In genomic region chr3:60186359-60186758, GRCh38 we compare ENCODE assay signal across 18 cellular contexts.
DNase-seq lines count a peak whose midpoint lies in the region; ATAC-seq lines count a peak whose summit lies in the region.
"Had no signal": no experiment of that assay in that cellular context is flagged by ENCODE, and none has a peak within 500 bp of the region (broad histone marks: within the 10 kb centered on the region; RNA-seq: fewer than 3 reads in every experiment).

No MANE protein-coding gene starts in this region.

- H3K4me1 ChIP-seq in neuronal stem cell (ENCODE audit: control insufficient read depth in 2 of 2, insufficient read depth in 1 of 2, low read depth in 1 of 2, low read length in 2 of 2): peaks cover 2% of the 10 kb centered on the region in 2 donors

- H3K27ac Mint-ChIP-seq in activated CD4-positive, alpha-beta T cell treated with anti-CD3 and anti-CD28 coated beads, Interleukin-2, amount 10 ng/mL, durations not matched to agents 24 days and 14 days: peak overlapping the region; percentile 70
- no peak overlapping the region for H3K27ac Mint-ChIP-seq in activated CD4-positive, alpha-beta T cell treated with anti-CD3 and anti-CD28 coated beads for 36 hours
- peak overlapping the region; percentile 89 for H3K27ac Mint-ChIP-seq in activated T-cell treated with anti-CD3 and anti-CD28 coated beads, Interleukin-2, amount 50 U/mL, for 72 hours
- no peak overlapping the region for H3K27ac Mint-ChIP-seq in activated T-cell treated with anti-CD3 and anti-CD28 coated beads, Interleukin-2, amount 50 U/mL, for 24 hours
- no peak overlapping the region for H3K27ac Mint-ChIP-seq in activated T-helper 17 cell treated with anti-CD3 and anti-CD28 coated beads, Interleukin-2, amount 50 U/mL, for 72 hours
- H3K27ac Mint-ChIP-seq: CD14-positive monocyte; CD4-positive, alpha-beta memory T cell; HFFc6 had no signal

- no peak for DNase-seq in activated CD4-positive, alpha-beta T cell treated with anti-CD3 and anti-CD28 coated beads, Interleukin-2, amount 10 ng/mL, durations not matched to agents 24 days and 14 days
- no peak for DNase-seq in activated CD4-positive, alpha-beta T cell treated with anti-CD3 and anti-CD28 coated beads for 36 hours
- DNase-seq in activated T-cell treated with anti-CD3 and anti-CD28 coated beads, Interleukin-2, amount 50 U/mL, for 72 hours: no peak
- no peak for DNase-seq in activated T-cell treated with anti-CD3 and anti-CD28 coated beads, Interleukin-2, amount 50 U/mL, for 24 hours
- DNase-seq in HPDE6-E6E7 (ENCODE audit: extremely low spot score): no peak
- DNase-seq in neuronal stem cell (ENCODE audit: low spot score): no peak
- DNase-seq: 8988T; CD4-positive, alpha-beta memory T cell; DMS153; DMS79; GDM1; HFFc6 had no signal

- intact Hi-C loops in activated CD4-positive, alpha-beta T cell treated with anti-CD3 and anti-CD28 coated beads, Interleukin-2, amount 10 ng/mL, durations not matched to agents 24 days and 14 days (cut with micrococcal nuclease): no loop called here
- intact Hi-C loops in activated CD4-positive, alpha-beta T cell treated with anti-CD3 and anti-CD28 coated beads for 36 hours (cut with DNase I, micrococcal nuclease): loop anchor here in 1 of 2 experiments (5.0 kb wide), 1 partner anchor 319 kb away; no protein-coding TSS in a partner anchor

- no peak overlapping the region for H4K91ac ChIP-seq in neuronal stem cell (ENCODE audit: low read depth, low read length, poor library complexity)

- no peak overlapping the region for H2BK120ac ChIP-seq in neuronal stem cell (ENCODE audit: low read depth, low read length)

- H2BK5ac ChIP-seq in neuronal stem cell (ENCODE audit: low read length): no peak overlapping the region

- no peak overlapping the region for H3K4ac ChIP-seq in neuronal stem cell (ENCODE audit: low read length)

- ATAC-seq in activated CD4-positive, alpha-beta T cell treated with anti-CD3 and anti-CD28 coated beads for 36 hours: no peak
- peak in 1 of 2 donors; percentile 66 for ATAC-seq in activated T-cell treated with anti-CD3 and anti-CD28 coated beads, Interleukin-2, amount 50 U/mL, for 72 hours (replicated peaks in 1 of 2)
- ATAC-seq in activated T-helper 17 cell treated with anti-CD3 and anti-CD28 coated beads, Interleukin-2, amount 50 U/mL, for 72 hours (replicated peaks): peak; percentile 35
- ATAC-seq: GM23338, HCT116, HepG2 had no signal

- H3K4me3 Mint-ChIP-seq in activated CD4-positive, alpha-beta T cell treated with anti-CD3 and anti-CD28 coated beads, Interleukin-2, amount 10 ng/mL, durations not matched to agents 24 days and 14 days: no peak overlapping the region
- H3K4me3 Mint-ChIP-seq in activated CD4-positive, alpha-beta T cell treated with anti-CD3 and anti-CD28 coated beads for 36 hours: no peak overlapping the region
- H3K4me3 Mint-ChIP-seq in activated T-cell treated with anti-CD3 and anti-CD28 coated beads, Interleukin-2, amount 50 U/mL, for 72 hours: peak overlapping the region in 1 of 2 donors; percentile 73
- no peak overlapping the region for H3K4me3 Mint-ChIP-seq in activated T-cell treated with anti-CD3 and anti-CD28 coated beads, Interleukin-2, amount 50 U/mL, for 24 hours
- no peak overlapping the region for H3K4me3 Mint-ChIP-seq in activated T-helper 17 cell treated with anti-CD3 and anti-CD28 coated beads, Interleukin-2, amount 50 U/mL, for 72 hours
- H3K4me3 Mint-ChIP-seq: CD14-positive monocyte; CD4-positive, alpha-beta memory T cell; GM23338; HFFc6 had no signal

- no peak overlapping the region for H3K18ac ChIP-seq in neuronal stem cell (ENCODE audit: low read length)

- no peak overlapping the region for H2AFZ ChIP-seq in neuronal stem cell (ENCODE audit: low read length)

- WGBS in neuronal stem cell (ENCODE audit: extremely low coverage in 2 of 2, insufficient read length in 2 of 2, insufficient replicate concordance in 1 of 2), 2 donors: no CpG with 5 or more reads among the region's 4 CpGs

- no peak overlapping the region for H3K4me2 ChIP-seq in neuronal stem cell (ENCODE audit: insufficient read depth, low read length, poor library complexity, severe bottlenecking)
- H3K4me2 ChIP-seq: BLaER1, GM23338 had no signal

- H2BK12ac ChIP-seq in neuronal stem cell (ENCODE audit: low read length): no peak overlapping the region

- H2BK15ac ChIP-seq in neuronal stem cell (ENCODE audit: low read length): no peak overlapping the region

- no peak overlapping the region for H3K14ac ChIP-seq in neuronal stem cell (ENCODE audit: low read length)

- no peaks in the 10 kb centered on the region for H3K27me3 Mint-ChIP-seq in activated CD4-positive, alpha-beta T cell treated with anti-CD3 and anti-CD28 coated beads, Interleukin-2, amount 10 ng/mL, durations not matched to agents 24 days and 14 days
- no peaks in the 10 kb centered on the region for H3K27me3 Mint-ChIP-seq in activated CD4-positive, alpha-beta T cell treated with anti-CD3 and anti-CD28 coated beads for 36 hours
- H3K27me3 Mint-ChIP-seq in activated T-cell treated with anti-CD3 and anti-CD28 coated beads, Interleukin-2, amount 50 U/mL, for 72 hours (ENCODE audit: low read depth): no peaks in the 10 kb centered on the region
- H3K27me3 Mint-ChIP-seq in activated T-cell treated with anti-CD3 and anti-CD28 coated beads, Interleukin-2, amount 50 U/mL, for 24 hours: peaks cover 2% of the 10 kb centered on the region
- peaks cover 3% of the 10 kb centered on the region for H3K27me3 Mint-ChIP-seq in activated T-helper 17 cell treated with anti-CD3 and anti-CD28 coated beads, Interleukin-2, amount 50 U/mL, for 72 hours

- no peak overlapping the region for H2AK5ac ChIP-seq in neuronal stem cell (ENCODE audit: low read depth, low read length)

- no peaks in the 10 kb centered on the region for H3K79me1 ChIP-seq in neuronal stem cell (ENCODE audit: low read depth, low read length)

- H3K27me3 ChIP-seq in neuronal stem cell (ENCODE audit: control insufficient read depth in 3 of 3, insufficient read depth in 3 of 3, low read depth in 1 of 3, low read length in 3 of 3): no peaks in the 10 kb centered on the region
- H3K27me3 ChIP-seq: BLaER1 had no signal

- CTCF ChIA-PET in activated CD4-positive, alpha-beta T cell treated with anti-CD3 and anti-CD28 coated beads for 36 hours (lab: Charles Lee): no interaction called here

- no peak overlapping the region for H3K9ac ChIP-seq in neuronal stem cell (ENCODE audit: low read depth, low read length, poor library complexity)
- H3K9ac ChIP-seq: BLaER1 had no signal

- H3K9me3 ChIP-seq in neuronal stem cell (replicated peaks in 1 of 2; ENCODE audit: control insufficient read depth in 2 of 2, insufficient read depth in 1 of 2, low read depth in 1 of 2, low read length in 2 of 2): no peaks in the 10 kb centered on the region
- H3K9me3 ChIP-seq: BLaER1 had no signal

- POLR2A ChIA-PET in activated CD4-positive, alpha-beta T cell treated with anti-CD3 and anti-CD28 coated beads for 36 hours (lab: Charles Lee): no interaction called here

- peaks cover 10% of the 10 kb centered on the region for H3K36me3 Mint-ChIP-seq in activated CD4-positive, alpha-beta T cell treated with anti-CD3 and anti-CD28 coated beads, Interleukin-2, amount 10 ng/mL, durations not matched to agents 24 days and 14 days (ENCODE audit: low read depth)
- peaks cover 2% of the 10 kb centered on the region for H3K36me3 Mint-ChIP-seq in activated CD4-positive, alpha-beta T cell treated with anti-CD3 and anti-CD28 coated beads for 36 hours (ENCODE audit: low read depth)
- peaks cover 0 to 3% of the 10 kb centered on the region in 2 donors for H3K36me3 Mint-ChIP-seq in activated T-cell treated with anti-CD3 and anti-CD28 coated beads, Interleukin-2, amount 50 U/mL, for 72 hours (ENCODE audit: insufficient read depth in 2 of 2)
- H3K36me3 Mint-ChIP-seq in activated T-cell treated with anti-CD3 and anti-CD28 coated beads, Interleukin-2, amount 50 U/mL, for 24 hours (ENCODE audit: low read depth): no peaks in the 10 kb centered on the region
- no peaks in the 10 kb centered on the region for H3K36me3 Mint-ChIP-seq in activated T-helper 17 cell treated with anti-CD3 and anti-CD28 coated beads, Interleukin-2, amount 50 U/mL, for 72 hours (ENCODE audit: low read depth)
- H3K36me3 Mint-ChIP-seq: CD14-positive monocyte; CD4-positive, alpha-beta memory T cell had no signal

- H4K8ac ChIP-seq in neuronal stem cell (ENCODE audit: low read depth, low read length): no peak overlapping the region

- no peaks in the 10 kb centered on the region for H3K36me3 ChIP-seq in neuronal stem cell (replicated peaks in 1 of 2; ENCODE audit: control insufficient read depth in 2 of 2, insufficient read depth in 2 of 2, low read length in 2 of 2)
- H3K36me3 ChIP-seq: BLaER1 had no signal

- H3K23ac ChIP-seq in neuronal stem cell (ENCODE audit: low read depth, low read length, poor library complexity): no peak overlapping the region

- H3K4me1 Mint-ChIP-seq in activated CD4-positive, alpha-beta T cell treated with anti-CD3 and anti-CD28 coated beads, Interleukin-2, amount 10 ng/mL, durations not matched to agents 24 days and 14 days: peaks cover 28% of the 10 kb centered on the region
- peaks cover 24% of the 10 kb centered on the region for H3K4me1 Mint-ChIP-seq in activated CD4-positive, alpha-beta T cell treated with anti-CD3 and anti-CD28 coated beads for 36 hours
- H3K4me1 Mint-ChIP-seq in activated T-cell treated with anti-CD3 and anti-CD28 coated beads, Interleukin-2, amount 50 U/mL, for 72 hours (ENCODE audit: low read depth): peaks cover 45% of the 10 kb centered on the region
- H3K4me1 Mint-ChIP-seq in activated T-cell treated with anti-CD3 and anti-CD28 coated beads, Interleukin-2, amount 50 U/mL, for 24 hours (ENCODE audit: low read depth): peaks cover 18% of the 10 kb centered on the region
- H3K4me1 Mint-ChIP-seq in activated T-helper 17 cell treated with anti-CD3 and anti-CD28 coated beads, Interleukin-2, amount 50 U/mL, for 72 hours: no peaks in the 10 kb centered on the region

- H3K27ac ChIP-seq in neuronal stem cell (replicated peaks; ENCODE audit: low read length): no peak overlapping the region
- H3K27ac ChIP-seq: BLaER1 had no signal

- no peak overlapping the region for H3K4me3 ChIP-seq in neuronal stem cell (ENCODE audit: low read length in 2 of 2)
- H3K4me3 ChIP-seq: BLaER1, GM23338 had no signal

- peaks cover 10% of the 10 kb centered on the region for H3K9me3 Mint-ChIP-seq in activated CD4-positive, alpha-beta T cell treated with anti-CD3 and anti-CD28 coated beads, Interleukin-2, amount 10 ng/mL, durations not matched to agents 24 days and 14 days
- no peaks in the 10 kb centered on the region for H3K9me3 Mint-ChIP-seq in activated CD4-positive, alpha-beta T cell treated with anti-CD3 and anti-CD28 coated beads for 36 hours (ENCODE audit: low read depth)
- H3K9me3 Mint-ChIP-seq in activated T-cell treated with anti-CD3 and anti-CD28 coated beads, Interleukin-2, amount 50 U/mL, for 72 hours: peaks cover 0 to 2% of the 10 kb centered on the region in 2 donors
- H3K9me3 Mint-ChIP-seq in activated T-cell treated with anti-CD3 and anti-CD28 coated beads, Interleukin-2, amount 50 U/mL, for 24 hours: no peaks in the 10 kb centered on the region
- H3K9me3 Mint-ChIP-seq in activated T-helper 17 cell treated with anti-CD3 and anti-CD28 coated beads, Interleukin-2, amount 50 U/mL, for 72 hours: peaks cover 3% of the 10 kb centered on the region
- H3K9me3 Mint-ChIP-seq: CD4-positive, alpha-beta memory T cell; GM23338 had no signal

Comparison
In these comparisons a context has a peak if more than half of its experiments do, and no peak if none do; other contexts are left out.
1. H3K27ac Mint-ChIP-seq: peak in activated CD4-positive, alpha-beta T cell treated with anti-CD3 and anti-CD28 coated beads, Interleukin-2, amount 10 ng/mL, durations not matched to agents 24 days and 14 days (single experiment) and activated T-cell treated with anti-CD3 and anti-CD28 coated beads, Interleukin-2, amount 50 U/mL, for 72 hours (single experiment); none in activated CD4-positive, alpha-beta T cell treated with anti-CD3 and anti-CD28 coated beads for 36 hours (single experiment), activated T-cell treated with anti-CD3 and anti-CD28 coated beads, Interleukin-2, amount 50 U/mL, for 24 hours (single experiment) and activated T-helper 17 cell treated with anti-CD3 and anti-CD28 coated beads, Interleukin-2, amount 50 U/mL, for 72 hours (single experiment).